Comparison of ENCODE assay signal across 8 cellular contexts in the genomic region with DNA sequence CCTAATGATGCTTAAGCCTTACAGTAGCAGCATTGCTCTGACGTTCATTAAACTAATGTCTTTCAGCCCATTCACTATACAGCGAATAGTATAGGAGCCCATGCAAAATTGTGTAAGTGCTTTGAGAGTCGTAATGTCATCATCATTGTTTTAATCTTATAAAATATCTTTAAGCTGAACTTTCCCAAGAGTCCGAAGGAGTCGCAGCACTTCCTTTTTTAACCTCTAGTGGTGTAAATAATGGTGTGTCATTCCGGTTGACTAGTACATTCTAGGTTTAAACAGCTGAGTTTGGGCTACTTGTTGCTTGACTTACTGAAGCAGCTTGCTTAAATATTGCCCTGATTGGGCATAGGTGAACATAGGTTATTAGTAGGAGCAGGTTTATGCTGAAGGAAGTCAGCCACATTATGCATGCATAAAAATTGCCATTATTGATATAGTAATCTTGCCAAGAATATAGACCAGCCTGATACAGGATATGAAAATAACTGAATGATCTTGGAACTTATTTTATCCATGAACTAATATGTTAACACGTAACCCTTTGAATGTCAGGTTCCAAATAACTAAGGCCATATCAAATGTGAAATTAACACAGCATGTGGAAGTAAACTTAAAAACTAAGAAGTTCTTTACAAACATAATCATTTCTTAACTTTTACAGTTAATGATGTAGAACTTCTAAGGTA. TPM values are rescaled to one million over a fixed set of nuclear protein-coding genes. Genes with fewer than 3 reads are reported as not detected.
DNase-seq lines count a peak whose midpoint lies in the region; ATAC-seq, FAIRE-seq and TF ChIP-seq lines count a peak whose summit lies in the region.

No MANE protein-coding gene starts in this region.

- CTCF ChIA-PET in PC-9 (lab: Charles Lee) (interaction anchor here (0.6 to 1.6 kb wide), 2 partner anchors 12 to 184 kb away, joined by 4 to 6 read pairs; no protein-coding TSS in a partner anchor), MCF 10A (lab: Yijun Ruan, JAX) (interaction anchor here (0.6 to 6.8 kb wide), 9 partner anchors 16 to 225 kb away, joined by 3 to 100 read pairs (median 10); no protein-coding TSS in a partner anchor)

- WGBS in liver: 3% methylated on average over 7 of the region's 7 CpGs

- no peaks in the 10 kb centered on the region for H3K27me3 ChIP-seq in CD4-positive, CD25-positive, alpha-beta regulatory T cell (ENCODE audit: control insufficient read depth, insufficient read depth, low read length)
- H3K27me3 ChIP-seq in GM23338 (ENCODE audit: insufficient read depth) (no peaks in the 10 kb centered on the region), PC-9 (ENCODE audit: insufficient read depth, low read depth) (no peaks in the 10 kb centered on the region), liver (ENCODE audit: control insufficient read depth in 4 of 4, insufficient read depth in 4 of 4, low read length in 3 of 4) (no peaks in the 10 kb centered on the region), tibial artery (no peaks in the 10 kb centered on the region)

- peak; percentile 4 to 6 for ATAC-seq in CD4-positive, CD25-positive, alpha-beta regulatory T cell (ENCODE audit: low read depth in 2 of 2)
- no peak for ATAC-seq in GM23338

- no peaks in the 10 kb centered on the region for H3F3A ChIP-seq in GM23338 (replicated peaks; ENCODE audit: low read depth)
- H3F3A ChIP-seq in PC-9 (ENCODE audit: insufficient read depth, low read depth): peaks cover 30% of the 10 kb centered on the region

- FAIRE-seq in D721Med (lab: Jason Lieb, UNC): no peak

- peak in 1 of 2 donors; percentile 54 for TF ChIP-seq RAD21 in liver (IDR thresholded peaks at IDR 0.05)

- TF ChIP-seq CTCF in GM23338 (conservative IDR thresholded peaks at IDR 0.05; ENCODE audit: low read depth in 2 of 2) (peak in 1 of 2 experiments; percentile 44; a peak in 1 of 4 replicates), PC-9 (conservative IDR thresholded peaks at IDR 0.05) (peak; percentile 59), MCF 10A (IDR thresholded peaks at IDR 0.05; ENCODE audit: unreplicated experiment) (peak; percentile 29), liver (IDR thresholded peaks at IDR 0.05; ENCODE audit: low read depth, low read length, missing input control) (peak; percentile 47), tibial artery (IDR thresholded peaks at IDR 0.05) (peak; percentile 50 to 57), D721Med (IDR thresholded peaks at IDR 0.05; ENCODE audit: insufficient read depth, missing control alignments) (no peak)

- H3K27ac Mint-ChIP-seq in CD4-positive, CD25-positive, alpha-beta regulatory T cell: peak overlapping the region; percentile 89 to 96 (median 96)
- H3K27ac Mint-ChIP-seq in GM23338 (no peak overlapping the region), MCF 10A (ENCODE audit: low read depth, unreplicated experiment) (peak overlapping the region; percentile 73)

- H3K9me3 ChIP-seq in CD4-positive, CD25-positive, alpha-beta regulatory T cell (ENCODE audit: control insufficient read depth in 2 of 2, low read length in 2 of 2): no peaks in the 10 kb centered on the region
- no peaks in the 10 kb centered on the region for H3K9me3 ChIP-seq in PC-9 (ENCODE audit: insufficient read depth, low read depth)
- H3K9me3 ChIP-seq in liver (ENCODE audit: control insufficient read depth in 4 of 4, low read length in 3 of 4): no peaks in the 10 kb centered on the region
- no peaks in the 10 kb centered on the region for H3K9me3 ChIP-seq in tibial artery

- peaks cover 18 to 47% (median 27%) of the 10 kb centered on the region in 4 donors for H3K4me1 Mint-ChIP-seq in CD4-positive, CD25-positive, alpha-beta regulatory T cell
- H3K4me1 Mint-ChIP-seq in GM23338 (peaks cover 19% of the 10 kb centered on the region; the same call in 2 of the 3 replicates), MCF 10A (ENCODE audit: insufficient read depth, unreplicated experiment) (peaks cover 2% of the 10 kb centered on the region)

- no peaks in the 10 kb centered on the region for H3K9me2 ChIP-seq in GM23338 (ENCODE audit: insufficient read depth)
- no peaks in the 10 kb centered on the region for H3K9me2 ChIP-seq in PC-9 (ENCODE audit: insufficient read depth)

- intact Hi-C loops in PC-9 (cut with micrococcal nuclease; ENCODE audit: unreplicated experiment) (loop anchor here (5.0 kb wide), 3 partner anchors 192 to 837 kb away; a partner anchor contains a TSS), MCF 10A (cut with micrococcal nuclease) (loop anchor here (1.0 to 10.0 kb wide), 4 partner anchors 59 to 837 kb away; a partner anchor contains a TSS), tibial artery (cut with DNase I; ENCODE audit: low total_unique reads) (loop anchor here (10.0 kb wide), 2 partner anchors 60 to 110 kb away; no protein-coding TSS in a partner anchor)

- H4K20me1 ChIP-seq in GM23338 (replicated peaks; ENCODE audit: insufficient read depth): peaks cover 37% of the 10 kb centered on the region
- peaks cover 53% of the 10 kb centered on the region for H4K20me1 ChIP-seq in PC-9 (ENCODE audit: insufficient read depth)

- POLR2A ChIA-PET in PC-9 (lab: Charles Lee; ENCODE audit: unreplicated experiment) (interaction anchor here (0.5 to 1.0 kb wide), 4 partner anchors 12 to 184 kb away, joined by 3 to 4 read pairs (median 3); no protein-coding TSS in a partner anchor), MCF 10A (lab: Yijun Ruan, JAX) (interaction anchor here (0.6 to 6.4 kb wide), 31 partner anchors 11 to 366 kb away, joined by 3 to 336 read pairs (median 4); a partner anchor contains a TSS)

- BruUV-seq in PC-9 (replicated peaks; lab: Mats Ljungman, UMichigan) (no TSS peak), MCF 10A (replicated peaks; lab: Mats Ljungman, UMichigan) (no TSS peak)

- H3K27me3 Mint-ChIP-seq in CD4-positive, CD25-positive, alpha-beta regulatory T cell: no peaks in the 10 kb centered on the region
- H3K27me3 Mint-ChIP-seq in GM23338 (ENCODE audit: insufficient read depth, low read depth, poor library complexity) (peaks cover 1% of the 10 kb centered on the region), MCF 10A (ENCODE audit: insufficient read depth, unreplicated experiment) (no peaks in the 10 kb centered on the region)

- peak; percentile 23 to 71 (median 71) for DNase-seq in CD4-positive, CD25-positive, alpha-beta regulatory T cell
- peak; percentile 51 for DNase-seq in GM23338 (ENCODE audit: low spot score)
- peak in 1 of 2 experiments; percentile 84 for DNase-seq in PC-9
- DNase-seq in MCF 10A (ENCODE audit: unreplicated experiment): peak; percentile 78
- no peak for DNase-seq in tibial artery
- DNase-seq in D721Med (ENCODE audit: insufficient read length, low spot score): no peak
- no peak for DNase-seq in T1000 (lab: John Stamatoyannopoulos, UW)

- H3K4me3 ChIP-seq in CD4-positive, CD25-positive, alpha-beta regulatory T cell (ENCODE audit: low read depth, low read length): peak overlapping the region; percentile 95
- H3K4me3 ChIP-seq in GM23338 (peak overlapping the region; percentile 78), PC-9 (peak overlapping the region; percentile 81), liver (ENCODE audit: low read depth in 1 of 3, low read length in 3 of 3) (peak overlapping the region; percentile 75 to 100 (median 83)), tibial artery (peak overlapping the region; percentile 92 to 94)

- peak overlapping the region; percentile 96 to 99 (median 97) for H3K4me3 Mint-ChIP-seq in CD4-positive, CD25-positive, alpha-beta regulatory T cell
- H3K4me3 Mint-ChIP-seq in GM23338 (peak overlapping the region; percentile 91), MCF 10A (ENCODE audit: unreplicated experiment) (no peak overlapping the region)

- H3K36me3 Mint-ChIP-seq in CD4-positive, CD25-positive, alpha-beta regulatory T cell: no peaks in the 10 kb centered on the region
- peaks cover 20% of the 10 kb centered on the region for H3K36me3 Mint-ChIP-seq in GM23338 (ENCODE audit: low read depth)
- H3K36me3 Mint-ChIP-seq in MCF 10A (ENCODE audit: insufficient read depth, unreplicated experiment): peaks cover 10% of the 10 kb centered on the region

- peaks cover 63% of the 10 kb centered on the region for H3K79me2 ChIP-seq in GM23338 (replicated peaks; ENCODE audit: insufficient read depth)
- peaks cover 70% of the 10 kb centered on the region for H3K79me2 ChIP-seq in PC-9 (ENCODE audit: low read depth)

- peak overlapping the region; percentile 75 to 78 for H3K9ac ChIP-seq in liver (ENCODE audit: low read depth in 1 of 2, low read length in 2 of 2)

- peak overlapping the region; percentile 95 for H3K27ac ChIP-seq in CD4-positive, CD25-positive, alpha-beta regulatory T cell (ENCODE audit: insufficient read depth, low read length, poor library complexity, severe bottlenecking)
- H3K27ac ChIP-seq in GM23338 (ENCODE audit: low read depth) (no peak overlapping the region), PC-9 (peak overlapping the region; percentile 19), liver (ENCODE audit: low read depth in 1 of 2, low read length in 2 of 2) (peak overlapping the region; percentile 23 to 97), tibial artery (peak overlapping the region; percentile 45 to 100)

- no peaks in the 10 kb centered on the region for H3K36me3 ChIP-seq in CD4-positive, CD25-positive, alpha-beta regulatory T cell (ENCODE audit: control insufficient read depth, insufficient read depth, low read length)
- H3K36me3 ChIP-seq in GM23338 (ENCODE audit: insufficient read depth) (no peaks in the 10 kb centered on the region), PC-9 (ENCODE audit: low read depth) (no peaks in the 10 kb centered on the region), liver (ENCODE audit: control insufficient read depth in 4 of 4, insufficient read depth in 3 of 4, low read depth in 1 of 4, low read length in 3 of 4) (no peaks in the 10 kb centered on the region), tibial artery (no peaks in the 10 kb centered on the region)

- no peaks in the 10 kb centered on the region for H3K9me3 Mint-ChIP-seq in CD4-positive, CD25-positive, alpha-beta regulatory T cell
- H3K9me3 Mint-ChIP-seq in GM23338 (no peaks in the 10 kb centered on the region), MCF 10A (ENCODE audit: unreplicated experiment) (no peaks in the 10 kb centered on the region)

- H2AFZ ChIP-seq in GM23338: no peak overlapping the region
- H2AFZ ChIP-seq in PC-9: no peak overlapping the region

- H3K4me2 ChIP-seq in GM23338: peak overlapping the region; percentile 93
- H3K4me2 ChIP-seq in PC-9: peak overlapping the region; percentile 84

- peaks cover 39% of the 10 kb centered on the region for H3K4me1 ChIP-seq in CD4-positive, CD25-positive, alpha-beta regulatory T cell (ENCODE audit: control insufficient read depth, insufficient read depth, low read length, poor library complexity, severe bottlenecking)
- H3K4me1 ChIP-seq in GM23338 (ENCODE audit: insufficient read depth) (peaks cover 23% of the 10 kb centered on the region), PC-9 (replicated peaks; ENCODE audit: insufficient read depth) (peaks cover 40% of the 10 kb centered on the region), liver (ENCODE audit: control insufficient read depth in 4 of 4, insufficient read depth in 4 of 4, low read length in 3 of 4) (peaks cover 2 to 45% (median 23%) of the 10 kb centered on the region in 4 donors), tibial artery (peaks cover 4 to 31% (median 13%) of the 10 kb centered on the region in 4 donors)

RNA-seq across cellular contexts. Expression of a gene that starts 2.6 kb away (rescaled TPM):
- 360 TPM for total RNA-seq in CD4-positive, CD25-positive, alpha-beta regulatory T cell
- polyA plus RNA-seq in CD4-positive, CD25-positive, alpha-beta regulatory T cell: 10 to 100 TPM; 22.1 to 34.6 (median 28.1) TPM
- total RNA-seq in GM23338 (2014; rRNA removed; shearing (Covaris generic)): 114 and 119 TPM in 2 replicates
- polyA plus RNA-seq in GM23338 (2016; fragmentation: Nextera tagmentation; extraction: Ambion mirVana) (74.9 and 86.8 TPM in 2 replicates), liver (10 to 100 TPM; 22.4 to 28.7 TPM)
- total RNA-seq in PC-9 (2021) (142 and 150 TPM in 2 replicates), MCF 10A (2022) (123 and 139 TPM in 2 replicates), liver (100 to 1,000 TPM in 1 of 2 donors, 10 to 100 TPM in 1; 78.9 to 299 TPM)

Comparison
In these comparisons a context has a peak if more than half of its experiments do, and no peak if none do; other contexts are left out.
1. DNase-seq: peak in CD4-positive, CD25-positive, alpha-beta regulatory T cell (3 of 3), GM23338 (single experiment) and MCF 10A (single experiment); none in tibial artery (0 of 2), D721Med (single experiment) and T1000 (single experiment).
2. Peak in every context shown above with its lines, with median percentiles within 50 percentile points of each other: H3K4me3 ChIP-seq.